In the genomic region with DNA sequence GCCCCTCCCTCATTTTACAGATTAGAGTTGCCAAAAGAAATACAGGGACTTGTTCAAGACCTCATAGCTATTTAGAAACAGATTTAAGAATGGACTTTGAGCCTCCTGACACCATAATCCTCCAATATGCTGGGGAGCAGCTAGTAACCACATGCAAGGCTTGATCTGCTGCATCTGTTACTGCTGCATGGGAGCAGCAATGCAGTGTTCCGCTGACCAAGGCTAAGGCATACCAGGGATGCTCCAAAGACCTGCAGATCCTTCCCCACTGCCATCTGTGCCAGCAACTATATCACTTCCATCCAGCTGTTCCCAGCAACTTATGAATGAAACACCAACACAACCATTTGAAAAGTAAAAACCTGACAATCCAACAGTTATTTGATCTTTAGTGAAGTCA, we compare ENCODE assay signal across 16 cellular contexts.
DNase-seq lines count a peak whose midpoint lies in the region; ATAC-seq and TF ChIP-seq lines count a peak whose summit lies in the region.
"Had no signal": no experiment of that assay in that cellular context is flagged by ENCODE, and none has a peak within 500 bp of the region (broad histone marks: within the 10 kb centered on the region; RNA-seq: fewer than 3 reads in every experiment).

No MANE protein-coding gene starts in this region.

- H3K36me3 ChIP-seq in Loucy (ENCODE audit: insufficient read depth, low read length) = no peaks in the 10 kb centered on the region
- no peaks in the 10 kb centered on the region for H3K36me3 ChIP-seq in WERI-Rb-1
- H3K36me3 ChIP-seq in osteoblast (ENCODE audit: insufficient read depth, low read length) = no peaks in the 10 kb centered on the region
- no peaks in the 10 kb centered on the region for H3K36me3 ChIP-seq in suprapubic skin
- H3K36me3 ChIP-seq: BE2C had no signal

- H3K4me1 ChIP-seq in Loucy (ENCODE audit: insufficient read depth, low read length, poor library complexity, severe bottlenecking) = peaks cover 69% of the 10 kb centered on the region
- H3K4me1 ChIP-seq in osteoblast (ENCODE audit: insufficient read depth, low read length) = no peaks in the 10 kb centered on the region
- H3K4me1 ChIP-seq in suprapubic skin = no peaks in the 10 kb centered on the region
- H3K4me1 ChIP-seq: A549 had no signal

- H3K4me2 ChIP-seq in Loucy (ENCODE audit: low read depth, low read length, poor library complexity, severe bottlenecking) (no peak overlapping the region), osteoblast (ENCODE audit: insufficient read depth, low read length) (no peak overlapping the region)
- H3K4me2 ChIP-seq: A549 had no signal

- no peaks in the 10 kb centered on the region for H4K20me1 ChIP-seq in Loucy (ENCODE audit: insufficient read depth, low read length, poor library complexity, severe bottlenecking)
- no peaks in the 10 kb centered on the region for H4K20me1 ChIP-seq in osteoblast (ENCODE audit: insufficient read depth, low read length)

- H3K9me3 ChIP-seq in Loucy (ENCODE audit: insufficient read depth, low read depth, low read length) = no peaks in the 10 kb centered on the region
- no peaks in the 10 kb centered on the region for H3K9me3 ChIP-seq in WERI-Rb-1 (ENCODE audit: severe bottlenecking)
- H3K9me3 ChIP-seq in osteoblast (ENCODE audit: low read depth, low read length) = no peaks in the 10 kb centered on the region
- no peaks in the 10 kb centered on the region for H3K9me3 ChIP-seq in suprapubic skin
- H3K9me3 ChIP-seq: A549, BE2C had no signal

- no peak for ATAC-seq in GM19395 (IDR thresholded peaks at IDR 0.05; ENCODE audit: unreplicated experiment)
- ATAC-seq: A549, HCT116 had no signal

- H3F3A ChIP-seq in Loucy (ENCODE audit: low read depth) = no peaks in the 10 kb centered on the region

- H3K4me3 ChIP-seq in Loucy (ENCODE audit: low read length, poor library complexity, severe bottlenecking) (no peak overlapping the region), WERI-Rb-1 (ENCODE audit: low read depth, low read length) (no peak overlapping the region), osteoblast (ENCODE audit: insufficient read depth, low read length) (no peak overlapping the region), suprapubic skin (no peak overlapping the region)
- H3K4me3 ChIP-seq: A549, GM23248 had no signal

- peak; percentile 17 for DNase-seq in WERI-Rb-1
- DNase-seq in left kidney (ENCODE audit: low read depth, low spot score) = peak; percentile 6
- peak; percentile 15 for DNase-seq in osteoblast (ENCODE audit: insufficient read length, low spot score, missing footprints)
- DNase-seq in suprapubic skin (ENCODE audit: low spot score in 2 of 2) = no peak
- no peak for DNase-seq in activated effector memory CD4-positive, alpha-beta T cell treated with anti-CD3 and anti-CD28 coated beads, Interleukin-2, amount 50 U/mL, for 16 hours
- DNase-seq: BE2C; CD4-positive, alpha-beta memory T cell; COR-L47; DMS53; GF-D8; GM23248 had no signal

- no peak overlapping the region for H3K9ac ChIP-seq in Loucy (ENCODE audit: low read depth, low read length, poor library complexity, severe bottlenecking)
- H3K9ac ChIP-seq: GM23248 had no signal

- H3K79me2 ChIP-seq in Loucy (ENCODE audit: insufficient read depth, low read length) = no peaks in the 10 kb centered on the region
- no peaks in the 10 kb centered on the region for H3K79me2 ChIP-seq in osteoblast (ENCODE audit: insufficient read depth, low read length)

- H3K9me2 ChIP-seq in Loucy (replicated peaks; ENCODE audit: low read depth, low read length) = no peaks in the 10 kb centered on the region

- 50% methylated on average over 1 of the region's 1 CpG for WGBS in suprapubic skin

- H3K27me3 ChIP-seq in Loucy (ENCODE audit: insufficient read depth, low read length, poor library complexity, severe bottlenecking) (no peaks in the 10 kb centered on the region), WERI-Rb-1 (ENCODE audit: insufficient read depth, low read depth, severe bottlenecking) (no peaks in the 10 kb centered on the region), osteoblast (ENCODE audit: insufficient read depth, low read length) (no peaks in the 10 kb centered on the region), suprapubic skin (no peaks in the 10 kb centered on the region)
- H3K27me3 ChIP-seq: BE2C had no signal

- H3K27ac ChIP-seq in WERI-Rb-1 = no peak overlapping the region
- H3K27ac ChIP-seq in osteoblast (ENCODE audit: low read depth, low read length) = no peak overlapping the region
- H3K27ac ChIP-seq in suprapubic skin = no peak overlapping the region
- H3K27ac ChIP-seq: A549, GM23248, HL-60 had no signal

- H2AFZ ChIP-seq in Loucy (ENCODE audit: low read length) (peak overlapping the region; percentile 44; the same call in 1 of the 2 replicates), osteoblast (ENCODE audit: low read length) (no peak overlapping the region)
- H2AFZ ChIP-seq: GM23248 had no signal

- TF ChIP-seq EP300 in suprapubic skin (IDR thresholded peaks at IDR 0.05) = no peak

- no peak for TF ChIP-seq POLR2A in suprapubic skin (IDR thresholded peaks at IDR 0.05)

- TF ChIP-seq CTCF in Loucy (conservative IDR thresholded peaks at IDR 0.05; ENCODE audit: low read length) (no peak), WERI-Rb-1 (IDR thresholded peaks at IDR 0.05; ENCODE audit: low read depth, low read length) (no peak), osteoblast (IDR thresholded peaks at IDR 0.05; ENCODE audit: extremely low read depth, low read depth, low read length) (no peak), suprapubic skin (IDR thresholded peaks at IDR 0.05) (no peak)

Comparison
In these comparisons a context has a peak if more than half of its experiments do, and no peak if none do; other contexts are left out.
1. DNase-seq: peak in WERI-Rb-1 (single experiment), left kidney (single experiment) and osteoblast (single experiment); none in suprapubic skin (0 of 2) and activated effector memory CD4-positive, alpha-beta T cell treated with anti-CD3 and anti-CD28 coated beads, Interleukin-2, amount 50 U/mL, for 16 hours (single experiment).